Comparison of ENCODE assay signal across 2 cellular contexts in genomic region chr16:9096416-9096952, GRCh38.
TF ChIP-seq lines count a peak whose summit lies in the region.

No MANE protein-coding gene starts in this region.

TF ChIP-seq in SK-N-SH, 30 proteins besides CTCF, POLR2A, EP300 and RAD21 (continued from another document):
- TF ChIP-seq ZBTB33 (IDR thresholded peaks at IDR 0.05; ENCODE audit: borderline replicate concordance, low read depth) (no peak), POLR2AphosphoS5 (IDR thresholded peaks at IDR 0.05; ENCODE audit: low read depth, low read length) (no peak), CHD2 (IDR thresholded peaks at IDR 0.05; ENCODE audit: low read length, partially characterized antibody) (no peak), REST (IDR thresholded peaks at IDR 0.05; ENCODE audit: low read depth, low read length) (no peak), USF2 (IDR thresholded peaks at IDR 0.05; ENCODE audit: borderline replicate concordance, low read depth, low read length) (no peak), ELF1 (IDR thresholded peaks at IDR 0.05) (no peak), FOXM1 (IDR thresholded peaks at IDR 0.05; ENCODE audit: low read depth) (no peak), SMC3 (IDR thresholded peaks at IDR 0.05; ENCODE audit: low read depth, low read length) (no peak), FOXJ3 (CRISPR knock-in tag; IDR thresholded peaks at IDR 0.05) (no peak)
TF ChIP-seq in SK-N-SH: peak in this region for 0.

TF ChIP-seq in SK-N-SH treated with all-trans-retinoic acid at 6 μM for 48 hours, 23 proteins besides CTCF, POLR2A, EP300 and RAD21 (continued from another document):
- TF ChIP-seq TSHZ2 (CRISPR knock-in tag; IDR thresholded peaks at IDR 0.05) (no peak), CSRNP3 (CRISPR knock-in tag; IDR thresholded peaks at IDR 0.05) (no peak), POU6F1 (CRISPR knock-in tag; IDR thresholded peaks at IDR 0.05; ENCODE audit: borderline replicate concordance, low read depth) (no peak), CSDC2 (CRISPR knock-in tag; IDR thresholded peaks at IDR 0.05) (no peak), ZNF565 (CRISPR knock-in tag; conservative IDR thresholded peaks at IDR 0.05; ENCODE audit: low read depth) (no peak)
TF ChIP-seq in SK-N-SH treated with all-trans-retinoic acid at 6 μM for 48 hours: peak in this region for 0.
